ENCODE assay signal across 16 cellular contexts in the genomic region with DNA sequence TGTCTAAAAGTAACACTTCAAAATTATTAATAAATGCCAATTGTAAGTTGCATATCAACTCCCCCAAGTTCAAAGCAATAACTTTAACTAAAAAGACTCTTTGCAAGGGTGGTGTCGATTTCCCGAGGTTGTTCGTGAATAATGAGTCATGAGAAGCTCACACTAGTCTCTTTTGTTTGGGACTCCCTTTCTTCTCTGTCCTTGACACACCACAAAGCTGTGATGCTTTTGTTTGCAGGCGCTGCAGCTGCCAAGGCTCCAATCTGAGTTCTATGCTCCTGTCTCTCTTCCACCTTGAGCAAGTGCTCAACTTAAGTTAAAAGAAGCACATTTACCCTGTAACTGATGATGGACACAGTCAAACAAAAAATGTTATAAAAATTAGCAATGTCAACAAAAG.
DNase-seq lines count a peak whose midpoint lies in the region; ATAC-seq and TF ChIP-seq lines count a peak whose summit lies in the region.
"Had no signal": no experiment of that assay in that cellular context is flagged by ENCODE, and none has a peak within 500 bp of the region (broad histone marks: within the 10 kb centered on the region; RNA-seq: fewer than 3 reads in every experiment).

No MANE protein-coding gene starts in this region.

- in situ Hi-C loops in GM23248 (cut with MboI): no loop called here

- no peaks in the 10 kb centered on the region for H3K27me3 ChIP-seq in GM23248 (replicated peaks; ENCODE audit: insufficient read depth)
- H3K27me3 ChIP-seq: gastroesophageal sphincter had no signal

- peaks cover 93% of the 10 kb centered on the region for H3K79me2 ChIP-seq in GM23248 (ENCODE audit: insufficient read depth)

- no peak overlapping the region for H3K4me3 ChIP-seq in GM23248
- H3K4me3 ChIP-seq in cardiac fibroblast (replicated peaks in 1 of 2; ENCODE audit: low read depth in 2 of 2, low read length in 2 of 2): no peak overlapping the region
- H3K4me3 ChIP-seq: gastroesophageal sphincter had no signal

- 0 out of 2 replicates have a peak, but pooled peaks cover 3% of the 10 kb centered on the region for H4K20me1 ChIP-seq in GM23248 (ENCODE audit: insufficient read depth)

- H3K9me2 ChIP-seq in GM23248 (ENCODE audit: insufficient read depth): no peaks in the 10 kb centered on the region

- peaks cover 8% of the 10 kb centered on the region; the same call in 1 of the 2 replicates for H3K36me3 ChIP-seq in GM23248 (ENCODE audit: low read depth)

- H3K9ac ChIP-seq in GM23248: no peak overlapping the region

- H3K9me3 ChIP-seq in GM23248 (ENCODE audit: low read depth): no peaks in the 10 kb centered on the region
- H3K9me3 ChIP-seq: gastroesophageal sphincter had no signal

- no peak overlapping the region for H2AFZ ChIP-seq in GM23248

- 96 to 97% methylated on average over 4 of the region's 4 CpGs for WGBS in GM23248 (ENCODE audit: low coverage in 1 of 2, low lambda C conversion rate in 2 of 2, missing lambda C conversion rate in 2 of 2), 2 experiments

- ATAC-seq in HG03025 (IDR thresholded peaks at IDR 0.05; ENCODE audit: low FRiP score, unreplicated experiment): no peak
- ATAC-seq in GM18498 (IDR thresholded peaks at IDR 0.05; ENCODE audit: unreplicated experiment): no peak
- no peak for ATAC-seq in HG02852 (IDR thresholded peaks at IDR 0.05; ENCODE audit: unreplicated experiment)
- ATAC-seq: activated T-cell treated with anti-CD3 and anti-CD28 coated beads, Interleukin-2, amount 50 U/mL, for 4 hours; gastroesophageal sphincter; naive thymus-derived CD8-positive, alpha-beta T cell; sciatic nerve; stimulated activated naive CD8-positive, alpha-beta T cell treated with anti-CD3 and anti-CD28 coated beads, Interleukin-15, amount 100 ng/mL, for 72 hours; T-helper 17 cell had no signal

- no peak overlapping the region for H3K4me2 ChIP-seq in GM23248 (ENCODE audit: unreplicated experiment)

- TF ChIP-seq CTCF in cardiac fibroblast (IDR thresholded peaks at IDR 0.05; ENCODE audit: low read depth, low read length): no peak

- H3F3A ChIP-seq in GM23248 (ENCODE audit: insufficient read depth): no peaks in the 10 kb centered on the region

- DNase-seq in GM23248 (peak; percentile 17), NCI-H345 treated with DMSO at 0.1 percent for 48 hours (lab: John Stamatoyannopoulos, UW; ENCODE audit: unreplicated experiment) (peak; percentile 12), cardiac fibroblast (ENCODE audit: low read depth in 2 of 2) (peak; percentile 13 to 56), midbrain (lab: John Stamatoyannopoulos, UW) (peak; percentile 23), SKM-1 treated with dmso at 0.1 percent for 144 hours (lab: John Stamatoyannopoulos, UW; ENCODE audit: unreplicated experiment) (no peak)
- DNase-seq: activated CD4-positive, alpha-beta T cell treated with anti-CD3 and anti-CD28 coated beads for 48 hours; activated T-cell treated with anti-CD3 and anti-CD28 coated beads, Interleukin-2, amount 50 U/mL, for 4 hours; naive thymus-derived CD8-positive, alpha-beta T cell; NCI-H2171 treated with DMSO at 0.1 percent for 48 hours; stimulated activated naive CD8-positive, alpha-beta T cell treated with anti-CD3 and anti-CD28 coated beads, Interleukin-15, amount 100 ng/mL, for 72 hours; T-helper 17 cell had no signal

- H3K4me1 ChIP-seq in GM23248 (ENCODE audit: insufficient read depth): no peaks in the 10 kb centered on the region

- no peak overlapping the region for H3K27ac ChIP-seq in GM23248
- H3K27ac ChIP-seq: gastroesophageal sphincter had no signal
